In the genomic region with DNA sequence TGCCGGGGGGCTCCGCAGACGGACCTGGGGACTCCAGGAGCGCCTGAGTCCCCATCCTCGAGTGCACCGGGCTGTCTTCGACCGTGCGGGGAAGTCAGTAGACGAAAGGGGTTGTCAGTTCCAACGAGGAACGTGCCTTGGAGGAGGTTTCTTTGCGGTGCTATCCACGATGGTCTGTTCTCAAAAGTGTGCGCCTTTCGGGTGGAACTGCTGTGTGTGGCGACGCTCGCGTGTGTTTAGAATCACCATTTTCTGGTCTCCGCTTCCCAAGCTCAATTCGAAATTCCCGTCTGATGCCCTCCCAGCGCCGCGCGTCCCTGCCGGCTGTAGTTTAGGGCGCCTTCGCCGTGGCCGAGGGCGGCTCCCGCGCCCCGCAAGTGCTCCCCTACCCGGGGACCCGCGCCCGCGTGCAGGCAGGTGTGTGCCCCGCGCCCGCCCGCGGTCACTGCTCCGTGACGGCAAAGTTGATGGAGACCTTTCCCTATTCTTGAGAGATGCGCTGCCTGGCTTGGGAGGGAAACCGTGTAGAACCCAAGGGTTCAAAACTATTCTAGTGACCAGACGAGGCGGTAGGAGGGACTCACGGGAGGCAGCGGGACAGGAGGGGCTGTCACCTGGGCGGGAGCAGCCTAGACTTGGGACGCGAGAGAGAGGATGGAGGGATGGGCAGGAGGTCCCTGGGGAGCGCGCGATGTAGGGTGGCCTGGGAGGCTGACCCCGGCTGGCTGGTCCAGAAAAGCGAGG, we compare ENCODE assay signal across 1 cellular context.
TF ChIP-seq lines count a peak whose summit lies in the region.

No MANE protein-coding gene starts in this region.

TF ChIP-seq in HEK293, 187 proteins besides CTCF, POLR2A, EP300 and RAD21 (continued from another document):
- TF ChIP-seq, protein P1, sequence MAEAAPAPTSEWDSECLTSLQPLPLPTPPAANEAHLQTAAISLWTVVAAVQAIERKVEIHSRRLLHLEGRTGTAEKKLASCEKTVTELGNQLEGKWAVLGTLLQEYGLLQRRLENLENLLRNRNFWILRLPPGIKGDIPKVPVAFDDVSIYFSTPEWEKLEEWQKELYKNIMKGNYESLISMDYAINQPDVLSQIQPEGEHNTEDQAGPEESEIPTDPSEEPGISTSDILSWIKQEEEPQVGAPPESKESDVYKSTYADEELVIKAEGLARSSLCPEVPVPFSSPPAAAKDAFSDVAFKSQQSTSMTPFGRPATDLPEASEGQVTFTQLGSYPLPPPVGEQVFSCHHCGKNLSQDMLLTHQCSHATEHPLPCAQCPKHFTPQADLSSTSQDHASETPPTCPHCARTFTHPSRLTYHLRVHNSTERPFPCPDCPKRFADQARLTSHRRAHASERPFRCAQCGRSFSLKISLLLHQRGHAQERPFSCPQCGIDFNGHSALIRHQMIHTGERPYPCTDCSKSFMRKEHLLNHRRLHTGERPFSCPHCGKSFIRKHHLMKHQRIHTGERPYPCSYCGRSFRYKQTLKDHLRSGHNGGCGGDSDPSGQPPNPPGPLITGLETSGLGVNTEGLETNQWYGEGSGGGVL (tag by site-specific recombination; IDR thresholded peaks at IDR 0.05), result no peak
- TF ChIP-seq ZNF239 (tag by site-specific recombination; IDR thresholded peaks at IDR 0.05), result no peak
- TF ChIP-seq ZFP37 (tag by site-specific recombination; IDR thresholded peaks at IDR 0.05), result no peak
TF ChIP-seq in HEK293: peak in this region for 2.
